ENCODE assay signal across 22 cellular contexts in genomic region chr19:34180709-34181108, GRCh38. TPM values are rescaled to one million over a fixed set of nuclear protein-coding genes. Genes with fewer than 3 reads are reported as not detected.
DNase-seq lines count a peak whose midpoint lies in the region; ATAC-seq and TF ChIP-seq lines count a peak whose summit lies in the region.
"Had no signal": no experiment of that assay in that cellular context is flagged by ENCODE, and none has a peak within 500 bp of the region (broad histone marks: within the 10 kb centered on the region; RNA-seq: fewer than 3 reads in every experiment).

No MANE protein-coding gene starts in this region.

- H3K27me3 Mint-ChIP-seq in CD4-positive, alpha-beta memory T cell = no peaks in the 10 kb centered on the region
- H3K27me3 Mint-ChIP-seq in brain (peaks cover 2% of the 10 kb centered on the region), nephron (ENCODE audit: low read depth) (no peaks in the 10 kb centered on the region)
- no peaks in the 10 kb centered on the region for H3K27me3 Mint-ChIP-seq in T-helper 2 cell treated with Interferon-gamma antibody and Interleukin-4, amounts not matched to agents 5 μg/mL and 100 μg/mL, for 36 hours (ENCODE audit: low read depth)
- H3K27me3 Mint-ChIP-seq: activated CD8-positive, alpha-beta memory T cell treated with anti-CD3 and anti-CD28 coated beads, Interleukin-2, amount 10 ng/mL, durations not matched to agents 7 days and 5 days had no signal

- no peak for ATAC-seq in HG02571 (IDR thresholded peaks at IDR 0.05; ENCODE audit: unreplicated experiment)
- ATAC-seq: activated CD8-positive, alpha-beta memory T cell treated with anti-CD3 and anti-CD28 coated beads, Interleukin-2, amount 10 ng/mL, durations not matched to agents 7 days and 5 days; GM12878 had no signal

- H3K27ac ChIP-seq in CD4-positive, alpha-beta memory T cell (ENCODE audit: low read depth, low read length) = no peak overlapping the region
- H3K27ac ChIP-seq in HEK293 (ENCODE audit: extremely low read depth, low read depth, low read length) = no peak overlapping the region; the same call in 1 of the 2 replicates
- no peak overlapping the region for H3K27ac ChIP-seq in testis
- H3K27ac ChIP-seq: coronary artery, hepatocyte, ovary, WERI-Rb-1 had no signal

- no peak overlapping the region for H3K4me3 ChIP-seq in CD4-positive, alpha-beta memory T cell (ENCODE audit: low read length in 2 of 2)
- H3K4me3 ChIP-seq in HEK293 (ENCODE audit: low read depth, low read length) (no peak overlapping the region), testis (no peak overlapping the region)
- H3K4me3 ChIP-seq: ascending aorta, coronary artery, GM12878, hepatocyte, ovary had no signal

- H3K9me3 Mint-ChIP-seq in CD4-positive, alpha-beta memory T cell = no peaks in the 10 kb centered on the region
- no peaks in the 10 kb centered on the region for H3K9me3 Mint-ChIP-seq in brain
- H3K9me3 Mint-ChIP-seq in nephron = no peaks in the 10 kb centered on the region
- H3K9me3 Mint-ChIP-seq in T-helper 2 cell treated with Interferon-gamma antibody and Interleukin-4, amounts not matched to agents 5 μg/mL and 100 μg/mL, for 36 hours = no peaks in the 10 kb centered on the region
- H3K9me3 Mint-ChIP-seq: T-helper 1 cell treated with Interleukin-12 subunit alpha and Interleukin-12 subunit beta and Interleukin-4 antibody, amounts not matched to agents 30 μg/mL and 1 μg/mL, for 36 hours had no signal

- no peaks in the 10 kb centered on the region for H3K9me3 ChIP-seq in CD4-positive, alpha-beta memory T cell (ENCODE audit: control insufficient read depth in 1 of 2, low read length in 2 of 2)
- H3K9me3 ChIP-seq in HEK293 (ENCODE audit: control insufficient read depth, insufficient read depth, low read depth, low read length) (no peaks in the 10 kb centered on the region), testis (no peaks in the 10 kb centered on the region)
- H3K9me3 ChIP-seq: ascending aorta, BE2C, ovary had no signal

- H3K4me1 Mint-ChIP-seq in CD4-positive, alpha-beta memory T cell = peaks cover 59 to 96% (median 80%) of the 10 kb centered on the region in 4 donors
- H3K4me1 Mint-ChIP-seq in brain = peaks cover 89% of the 10 kb centered on the region
- H3K4me1 Mint-ChIP-seq in nephron = peaks cover 68% of the 10 kb centered on the region
- H3K4me1 Mint-ChIP-seq in T-helper 2 cell treated with Interferon-gamma antibody and Interleukin-4, amounts not matched to agents 5 μg/mL and 100 μg/mL, for 36 hours (ENCODE audit: low read depth) = peaks cover 51% of the 10 kb centered on the region

- 89 to 93% methylated on average over 5 of the region's 5 CpGs for WGBS in testis, 2 donors

- CTCF ChIA-PET in CD4-positive, alpha-beta memory T cell (lab: Charles Lee; ENCODE audit: partially characterized antibody) = no interaction called here
- CTCF ChIA-PET in HEK293 (lab: Yijun Ruan, JAX) = interaction anchor here (1.3 to 1.4 kb wide), 2 partner anchors 40 to 166 kb away, joined by 5 to 7 read pairs; no protein-coding TSS in a partner anchor

- peaks cover 97% of the 10 kb centered on the region for H3K4me1 ChIP-seq in CD4-positive, alpha-beta memory T cell (ENCODE audit: insufficient read depth, low read length)
- H3K4me1 ChIP-seq in HEK293 (ENCODE audit: control insufficient read depth, insufficient read depth, low read length) (peaks cover 93% of the 10 kb centered on the region), testis (peaks cover 59% of the 10 kb centered on the region)

- peaks cover 32 to 44% of the 10 kb centered on the region in 2 donors for H3K36me3 Mint-ChIP-seq in CD4-positive, alpha-beta memory T cell
- H3K36me3 Mint-ChIP-seq in brain (peaks cover 60% of the 10 kb centered on the region), nephron (ENCODE audit: low read depth) (peaks cover 43% of the 10 kb centered on the region)
- peaks cover 37% of the 10 kb centered on the region for H3K36me3 Mint-ChIP-seq in T-helper 2 cell treated with Interferon-gamma antibody and Interleukin-4, amounts not matched to agents 5 μg/mL and 100 μg/mL, for 36 hours (ENCODE audit: low read depth)

- DNase-seq in CD4-positive, alpha-beta memory T cell = no peak
- no peak for DNase-seq in T-helper 2 cell treated with Interferon-gamma antibody and Interleukin-4, amounts not matched to agents 5 μg/mL and 100 μg/mL, for 36 hours (ENCODE audit: low spot score)
- no peak for DNase-seq in testis
- DNase-seq: activated CD8-positive, alpha-beta memory T cell treated with anti-CD3 and anti-CD28 coated beads, Interleukin-2, amount 10 ng/mL, durations not matched to agents 7 days and 5 days; activated gamma-delta T cell; BE2C; GF-D8; Karpas-422; NCI-H69; ovary; SHP77; stimulated activated CD4-positive, alpha-beta T cell treated with anti-CD3 and anti-CD28 coated beads, Interleukin-1b, Interleukin-23, amount 100 ng/mL, for 48 hours; WERI-Rb-1 had no signal

- no peak for TF ChIP-seq CTCF in HEK293 (tag by site-specific recombination; IDR thresholded peaks at IDR 0.05)
- TF ChIP-seq CTCF in brain (conservative IDR thresholded peaks at IDR 0.05) = no peak
- TF ChIP-seq CTCF in nephron (IDR thresholded peaks at IDR 0.05; ENCODE audit: unreplicated experiment in 3 of 3) = no peak
- TF ChIP-seq CTCF in testis (IDR thresholded peaks at IDR 0.05) = no peak

- POLR2A ChIA-PET in CD4-positive, alpha-beta memory T cell (lab: Charles Lee; ENCODE audit: partially characterized antibody) = interaction anchor here (0.8 kb wide), 1 partner anchor 9 kb away, joined by 3 read pairs; the partner anchor contains the start of gene LSM14A
- POLR2A ChIA-PET in HEK293 (lab: Yijun Ruan, JAX) = interaction anchor here (2.4 kb wide), 1 partner anchor 9 kb away, joined by 6 read pairs; no protein-coding TSS in a partner anchor

- TF ChIP-seq POLR2A in testis (IDR thresholded peaks at IDR 0.05) = no peak

- peak overlapping the region in 5 of 7 donors; percentile 4 to 72 (median 33) for H3K27ac Mint-ChIP-seq in CD4-positive, alpha-beta memory T cell
- H3K27ac Mint-ChIP-seq in brain = peak overlapping the region in 3 of 5 experiments; percentile 7 to 10 (median 9)
- peak overlapping the region in 2 of 3 experiments; percentile 42 to 57 for H3K27ac Mint-ChIP-seq in nephron
- no peak overlapping the region for H3K27ac Mint-ChIP-seq in T-helper 2 cell treated with Interferon-gamma antibody and Interleukin-4, amounts not matched to agents 5 μg/mL and 100 μg/mL, for 36 hours
- H3K27ac Mint-ChIP-seq: activated CD8-positive, alpha-beta memory T cell treated with anti-CD3 and anti-CD28 coated beads, Interleukin-2, amount 10 ng/mL, durations not matched to agents 7 days and 5 days; T-helper 1 cell treated with Interleukin-12 subunit alpha and Interleukin-12 subunit beta and Interleukin-4 antibody, amounts not matched to agents 30 μg/mL and 1 μg/mL, for 36 hours had no signal

- intact Hi-C loops in CD4-positive, alpha-beta memory T cell (cut with micrococcal nuclease) = no loop called here
- intact Hi-C loops in testis (cut with DNase I; ENCODE audit: low total_unique reads) = no loop called here

- no peaks in the 10 kb centered on the region for H3K36me3 ChIP-seq in CD4-positive, alpha-beta memory T cell (ENCODE audit: insufficient read depth, low read length)
- H3K36me3 ChIP-seq in HEK293 (ENCODE audit: control insufficient read depth in 2 of 2, insufficient read depth in 1 of 2, low read length in 2 of 2) = peaks cover 9 to 54% of the 10 kb centered on the region in 2 experiments
- no peaks in the 10 kb centered on the region for H3K36me3 ChIP-seq in testis (ENCODE audit: low read depth, missing control alignments)
- H3K36me3 ChIP-seq: ovary had no signal

- H3K4me3 Mint-ChIP-seq in CD4-positive, alpha-beta memory T cell = peak overlapping the region in 6 of 8 donors; percentile 29 to 60 (median 52)
- peak overlapping the region; percentile 8 to 38 (median 15) for H3K4me3 Mint-ChIP-seq in brain
- no peak overlapping the region for H3K4me3 Mint-ChIP-seq in nephron
- no peak overlapping the region for H3K4me3 Mint-ChIP-seq in T-helper 2 cell treated with Interferon-gamma antibody and Interleukin-4, amounts not matched to agents 5 μg/mL and 100 μg/mL, for 36 hours
- H3K4me3 Mint-ChIP-seq: activated CD8-positive, alpha-beta memory T cell treated with anti-CD3 and anti-CD28 coated beads, Interleukin-2, amount 10 ng/mL, durations not matched to agents 7 days and 5 days; T-helper 1 cell treated with Interleukin-12 subunit alpha and Interleukin-12 subunit beta and Interleukin-4 antibody, amounts not matched to agents 30 μg/mL and 1 μg/mL, for 36 hours had no signal

- H3K27me3 ChIP-seq in CD4-positive, alpha-beta memory T cell (ENCODE audit: insufficient read depth, low read length) = no peaks in the 10 kb centered on the region
- no peaks in the 10 kb centered on the region for H3K27me3 ChIP-seq in testis
- H3K27me3 ChIP-seq: ascending aorta, BE2C, hepatocyte, ovary had no signal

TF ChIP-seq in HEK293, 187 proteins besides CTCF, POLR2A, EP300 and RAD21 (continues in another document):
- TF ChIP-seq PRDM1 (tag by site-specific recombination; IDR thresholded peaks at IDR 0.05) = peak; percentile 84
- no peak for TF ChIP-seq ZNF18 (tag by site-specific recombination; IDR thresholded peaks at IDR 0.05)
- no peak for TF ChIP-seq ZNF830 (tag by site-specific recombination; IDR thresholded peaks at IDR 0.05; ENCODE audit: low read depth)
- TF ChIP-seq ZNF302 (tag by site-specific recombination; IDR thresholded peaks at IDR 0.05; ENCODE audit: low read depth) = no peak
- no peak for TF ChIP-seq ZNF16 (tag by site-specific recombination; IDR thresholded peaks at IDR 0.05; ENCODE audit: low read depth)
- no peak for TF ChIP-seq ZNF701 (tag by site-specific recombination; IDR thresholded peaks at IDR 0.05)

RNA-seq across cellular contexts. Expression of gene LSM14A, which starts 8.4 kb away (rescaled TPM):
- 100 to 1,000 TPM; 158 to 168 TPM for total RNA-seq in CD4-positive, alpha-beta memory T cell
- polyA plus RNA-seq in CD4-positive, alpha-beta memory T cell = 100 to 1,000 TPM; 172 to 176 TPM
- polyA plus RNA-seq in brain (ENCODE audit: insufficient read depth, low read depth, low replicate concordance) (61.3 TPM), testis (ENCODE audit: insufficient read depth, low read depth, low replicate concordance) (122 TPM)
- total RNA-seq in testis = 100 to 1,000 TPM; 174 to 192 TPM

Comparison
In these comparisons a context has a peak if more than half of its experiments do, and no peak if none do; other contexts are left out.
1. H3K4me3 Mint-ChIP-seq: peak in CD4-positive, alpha-beta memory T cell (6 of 8) and brain (5 of 5); none in nephron (0 of 3) and T-helper 2 cell treated with Interferon-gamma antibody and Interleukin-4, amounts not matched to agents 5 μg/mL and 100 μg/mL, for 36 hours (single experiment).